1 cellular context compared by ENCODE assay signal in the genomic region with DNA sequence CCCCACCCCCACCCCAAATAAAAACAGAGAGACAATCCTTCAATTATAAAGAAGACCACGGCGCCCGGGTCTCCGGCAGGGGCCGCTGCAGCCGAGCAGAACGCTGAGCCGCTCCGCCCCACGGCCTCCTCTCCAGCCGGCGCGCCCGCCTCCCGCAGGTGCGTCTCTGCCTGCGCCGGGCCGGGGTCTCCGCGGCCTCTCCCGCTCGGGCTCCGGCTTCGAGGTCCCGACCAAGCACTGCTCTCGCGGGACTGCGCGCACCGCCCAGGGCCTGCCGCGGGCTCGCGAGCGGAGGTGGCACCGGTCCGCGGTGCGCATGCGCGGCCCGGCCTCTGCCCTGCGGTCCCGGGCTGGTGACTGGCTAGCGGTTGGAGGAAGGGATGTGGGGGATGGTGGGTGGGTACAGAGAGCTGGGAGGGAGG.
TF ChIP-seq lines count a peak whose summit lies in the region.

No MANE protein-coding gene starts in this region.

TF ChIP-seq in GM12878, 131 proteins besides CTCF, POLR2A, EP300 and RAD21 (continued from another document and continues in another):
- TF ChIP-seq, protein P1, sequence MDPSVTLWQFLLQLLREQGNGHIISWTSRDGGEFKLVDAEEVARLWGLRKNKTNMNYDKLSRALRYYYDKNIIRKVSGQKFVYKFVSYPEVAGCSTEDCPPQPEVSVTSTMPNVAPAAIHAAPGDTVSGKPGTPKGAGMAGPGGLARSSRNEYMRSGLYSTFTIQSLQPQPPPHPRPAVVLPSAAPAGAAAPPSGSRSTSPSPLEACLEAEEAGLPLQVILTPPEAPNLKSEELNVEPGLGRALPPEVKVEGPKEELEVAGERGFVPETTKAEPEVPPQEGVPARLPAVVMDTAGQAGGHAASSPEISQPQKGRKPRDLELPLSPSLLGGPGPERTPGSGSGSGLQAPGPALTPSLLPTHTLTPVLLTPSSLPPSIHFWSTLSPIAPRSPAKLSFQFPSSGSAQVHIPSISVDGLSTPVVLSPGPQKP (IDR thresholded peaks at IDR 0.05; ENCODE audit: low read depth, low read length) = no peak
- TF ChIP-seq FOXM1 (IDR thresholded peaks at IDR 0.05; ENCODE audit: low read depth, low read length) (no peak), ZZZ3 (IDR thresholded peaks at IDR 0.05; ENCODE audit: control insufficient read depth, insufficient read length, low read depth) (no peak), SUPT20H (IDR thresholded peaks at IDR 0.05; ENCODE audit: borderline replicate concordance, control insufficient read depth, low read depth, low read length) (no peak), CBX3 (IDR thresholded peaks at IDR 0.05; ENCODE audit: borderline replicate concordance, low read depth) (no peak), EZH2 (IDR thresholded peaks at IDR 0.05; ENCODE audit: borderline replicate concordance, control insufficient read depth, low read depth, low read length) (no peak), DPF2 (IDR thresholded peaks at IDR 0.05) (peak; percentile 53; the same call in 1 of the 2 replicates), CEBPZ (IDR thresholded peaks at IDR 0.05; ENCODE audit: low read depth, low read length) (no peak), ATF7 (IDR thresholded peaks at IDR 0.05; ENCODE audit: low read depth) (no peak), POLR2AphosphoS2 (IDR thresholded peaks at IDR 0.05; ENCODE audit: low read depth, low read length) (peak; percentile 46; the same call in 1 of the 2 replicates), CUX1 (IDR thresholded peaks at IDR 0.05; ENCODE audit: insufficient replicate concordance, low read depth, low read length) (no peak), NR2F1 (conservative IDR thresholded peaks at IDR 0.05) (no peak), SIN3A (IDR thresholded peaks at IDR 0.05; ENCODE audit: low read depth, low read length) (peak; percentile 20; the same call in 1 of the 2 replicates), RFX5 (IDR thresholded peaks at IDR 0.05; ENCODE audit: low read depth, low read length) (no peak), E2F4 (IDR thresholded peaks at IDR 0.05; ENCODE audit: low read depth, low read length) (no peak), MXI1 (IDR thresholded peaks at IDR 0.05; ENCODE audit: low read depth, low read length) (peak; percentile 68), SMAD5 (IDR thresholded peaks at IDR 0.05; ENCODE audit: low read depth) (0 out of 2 replicates have a peak, but pooled peaks have one; percentile 8), STAT1 (conservative IDR thresholded peaks at IDR 0.05) (peak; percentile 67; the same call in 1 of the 2 replicates), HDGF (IDR thresholded peaks at IDR 0.05) (no peak), SUZ12 (IDR thresholded peaks at IDR 0.05; ENCODE audit: unreplicated experiment) (no peak), ZNF217 (IDR thresholded peaks at IDR 0.05) (no peak), MYB (IDR thresholded peaks at IDR 0.05; ENCODE audit: borderline replicate concordance, low read depth, low read length) (no peak)
- TF ChIP-seq, protein P2, sequence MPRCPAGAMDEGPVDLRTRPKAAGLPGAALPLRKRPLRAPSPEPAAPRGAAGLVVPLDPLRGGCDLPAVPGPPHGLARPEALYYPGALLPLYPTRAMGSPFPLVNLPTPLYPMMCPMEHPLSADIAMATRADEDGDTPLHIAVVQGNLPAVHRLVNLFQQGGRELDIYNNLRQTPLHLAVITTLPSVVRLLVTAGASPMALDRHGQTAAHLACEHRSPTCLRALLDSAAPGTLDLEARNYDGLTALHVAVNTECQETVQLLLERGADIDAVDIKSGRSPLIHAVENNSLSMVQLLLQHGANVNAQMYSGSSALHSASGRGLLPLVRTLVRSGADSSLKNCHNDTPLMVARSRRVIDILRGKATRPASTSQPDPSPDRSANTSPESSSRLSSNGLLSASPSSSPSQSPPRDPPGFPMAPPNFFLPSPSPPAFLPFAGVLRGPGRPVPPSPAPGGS (IDR thresholded peaks at IDR 0.05; ENCODE audit: borderline replicate concordance, insufficient read depth, low read depth, low read length, poor library complexity, severe bottlenecking) = no peak
- TF ChIP-seq, protein P3, sequence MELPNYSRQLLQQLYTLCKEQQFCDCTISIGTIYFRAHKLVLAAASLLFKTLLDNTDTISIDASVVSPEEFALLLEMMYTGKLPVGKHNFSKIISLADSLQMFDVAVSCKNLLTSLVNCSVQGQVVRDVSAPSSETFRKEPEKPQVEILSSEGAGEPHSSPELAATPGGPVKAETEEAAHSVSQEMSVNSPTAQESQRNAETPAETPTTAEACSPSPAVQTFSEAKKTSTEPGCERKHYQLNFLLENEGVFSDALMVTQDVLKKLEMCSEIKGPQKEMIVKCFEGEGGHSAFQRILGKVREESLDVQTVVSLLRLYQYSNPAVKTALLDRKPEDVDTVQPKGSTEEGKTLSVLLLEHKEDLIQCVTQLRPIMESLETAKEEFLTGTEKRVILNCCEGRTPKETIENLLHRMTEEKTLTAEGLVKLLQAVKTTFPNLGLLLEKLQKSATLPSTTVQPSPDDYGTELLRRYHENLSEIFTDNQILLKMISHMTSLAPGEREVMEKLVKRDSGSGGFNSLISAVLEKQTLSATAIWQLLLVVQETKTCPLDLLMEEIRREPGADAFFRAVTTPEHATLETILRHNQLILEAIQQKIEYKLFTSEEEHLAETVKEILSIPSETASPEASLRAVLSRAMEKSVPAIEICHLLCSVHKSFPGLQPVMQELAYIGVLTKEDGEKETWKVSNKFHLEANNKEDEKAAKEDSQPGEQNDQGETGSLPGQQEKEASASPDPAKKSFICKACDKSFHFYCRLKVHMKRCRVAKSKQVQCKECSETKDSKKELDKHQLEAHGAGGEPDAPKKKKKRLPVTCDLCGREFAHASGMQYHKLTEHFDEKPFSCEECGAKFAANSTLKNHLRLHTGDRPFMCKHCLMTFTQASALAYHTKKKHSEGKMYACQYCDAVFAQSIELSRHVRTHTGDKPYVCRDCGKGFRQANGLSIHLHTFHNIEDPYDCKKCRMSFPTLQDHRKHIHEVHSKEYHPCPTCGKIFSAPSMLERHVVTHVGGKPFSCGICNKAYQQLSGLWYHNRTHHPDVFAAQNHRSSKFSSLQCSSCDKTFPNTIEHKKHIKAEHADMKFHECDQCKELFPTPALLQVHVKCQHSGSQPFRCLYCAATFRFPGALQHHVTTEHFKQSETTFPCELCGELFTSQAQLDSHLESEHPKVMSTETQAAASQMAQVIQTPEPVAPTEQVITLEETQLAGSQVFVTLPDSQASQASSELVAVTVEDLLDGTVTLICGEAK (IDR thresholded peaks at IDR 0.05; ENCODE audit: borderline replicate concordance) = no peak
- TF ChIP-seq, protein P4, sequence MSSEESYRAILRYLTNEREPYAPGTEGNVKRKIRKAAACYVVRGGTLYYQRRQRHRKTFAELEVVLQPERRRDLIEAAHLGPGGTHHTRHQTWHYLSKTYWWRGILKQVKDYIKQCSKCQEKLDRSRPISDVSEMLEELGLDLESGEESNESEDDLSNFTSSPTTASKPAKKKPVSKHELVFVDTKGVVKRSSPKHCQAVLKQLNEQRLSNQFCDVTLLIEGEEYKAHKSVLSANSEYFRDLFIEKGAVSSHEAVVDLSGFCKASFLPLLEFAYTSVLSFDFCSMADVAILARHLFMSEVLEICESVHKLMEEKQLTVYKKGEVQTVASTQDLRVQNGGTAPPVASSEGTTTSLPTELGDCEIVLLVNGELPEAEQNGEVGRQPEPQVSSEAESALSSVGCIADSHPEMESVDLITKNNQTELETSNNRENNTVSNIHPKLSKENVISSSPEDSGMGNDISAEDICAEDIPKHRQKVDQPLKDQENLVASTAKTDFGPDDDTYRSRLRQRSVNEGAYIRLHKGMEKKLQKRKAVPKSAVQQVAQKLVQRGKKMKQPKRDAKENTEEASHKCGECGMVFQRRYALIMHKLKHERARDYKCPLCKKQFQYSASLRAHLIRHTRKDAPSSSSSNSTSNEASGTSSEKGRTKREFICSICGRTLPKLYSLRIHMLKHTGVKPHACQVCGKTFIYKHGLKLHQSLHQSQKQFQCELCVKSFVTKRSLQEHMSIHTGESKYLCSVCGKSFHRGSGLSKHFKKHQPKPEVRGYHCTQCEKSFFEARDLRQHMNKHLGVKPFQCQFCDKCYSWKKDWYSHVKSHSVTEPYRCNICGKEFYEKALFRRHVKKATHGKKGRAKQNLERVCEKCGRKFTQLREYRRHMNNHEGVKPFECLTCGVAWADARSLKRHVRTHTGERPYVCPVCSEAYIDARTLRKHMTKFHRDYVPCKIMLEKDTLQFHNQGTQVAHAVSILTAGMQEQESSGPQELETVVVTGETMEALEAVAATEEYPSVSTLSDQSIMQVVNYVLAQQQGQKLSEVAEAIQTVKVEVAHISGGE (CRISPR knock-in tag; IDR thresholded peaks at IDR 0.05) = no peak
- TF ChIP-seq, protein P5, sequence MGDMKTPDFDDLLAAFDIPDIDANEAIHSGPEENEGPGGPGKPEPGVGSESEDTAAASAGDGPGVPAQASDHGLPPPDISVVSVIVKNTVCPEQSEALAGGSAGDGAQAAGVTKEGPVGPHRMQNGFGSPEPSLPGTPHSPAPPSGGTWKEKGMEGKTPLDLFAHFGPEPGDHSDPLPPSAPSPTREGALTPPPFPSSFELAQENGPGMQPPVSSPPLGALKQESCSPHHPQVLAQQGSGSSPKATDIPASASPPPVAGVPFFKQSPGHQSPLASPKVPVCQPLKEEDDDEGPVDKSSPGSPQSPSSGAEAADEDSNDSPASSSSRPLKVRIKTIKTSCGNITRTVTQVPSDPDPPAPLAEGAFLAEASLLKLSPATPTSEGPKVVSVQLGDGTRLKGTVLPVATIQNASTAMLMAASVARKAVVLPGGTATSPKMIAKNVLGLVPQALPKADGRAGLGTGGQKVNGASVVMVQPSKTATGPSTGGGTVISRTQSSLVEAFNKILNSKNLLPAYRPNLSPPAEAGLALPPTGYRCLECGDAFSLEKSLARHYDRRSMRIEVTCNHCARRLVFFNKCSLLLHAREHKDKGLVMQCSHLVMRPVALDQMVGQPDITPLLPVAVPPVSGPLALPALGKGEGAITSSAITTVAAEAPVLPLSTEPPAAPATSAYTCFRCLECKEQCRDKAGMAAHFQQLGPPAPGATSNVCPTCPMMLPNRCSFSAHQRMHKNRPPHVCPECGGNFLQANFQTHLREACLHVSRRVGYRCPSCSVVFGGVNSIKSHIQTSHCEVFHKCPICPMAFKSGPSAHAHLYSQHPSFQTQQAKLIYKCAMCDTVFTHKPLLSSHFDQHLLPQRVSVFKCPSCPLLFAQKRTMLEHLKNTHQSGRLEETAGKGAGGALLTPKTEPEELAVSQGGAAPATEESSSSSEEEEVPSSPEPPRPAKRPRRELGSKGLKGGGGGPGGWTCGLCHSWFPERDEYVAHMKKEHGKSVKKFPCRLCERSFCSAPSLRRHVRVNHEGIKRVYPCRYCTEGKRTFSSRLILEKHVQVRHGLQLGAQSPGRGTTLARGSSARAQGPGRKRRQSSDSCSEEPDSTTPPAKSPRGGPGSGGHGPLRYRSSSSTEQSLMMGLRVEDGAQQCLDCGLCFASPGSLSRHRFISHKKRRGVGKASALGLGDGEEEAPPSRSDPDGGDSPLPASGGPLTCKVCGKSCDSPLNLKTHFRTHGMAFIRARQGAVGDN (IDR thresholded peaks at IDR 0.05) = peak; percentile 78
